ENCODE assay signal across 8 cellular contexts in genomic region chr16:31874354-31875111, GRCh38. TPM values are rescaled to one million over a fixed set of nuclear protein-coding genes. Genes with fewer than 3 reads are reported as not detected.
DNase-seq lines count a peak whose midpoint lies in the region; ATAC-seq and TF ChIP-seq lines count a peak whose summit lies in the region.

No MANE protein-coding gene starts in this region.

- H3K4me1 ChIP-seq in heart right ventricle, result peaks cover 0 to 76% (median 30%) of the 10 kb centered on the region in 9 donors

- peak overlapping the region; percentile 86 for H3K4me3 Mint-ChIP-seq in activated naive CD4-positive, alpha-beta T cell treated with anti-CD3 and anti-CD28 coated beads, Interleukin-2, amount 10 ng/mL, durations not matched to agents 7 days and 5 days

- H3K27ac ChIP-seq in heart right ventricle, result peak overlapping the region in 9 of 10 donors; percentile 74 to 99 (median 88)

- H3K27me3 ChIP-seq in heart right ventricle, result no peaks in the 10 kb centered on the region

- H3K4me1 Mint-ChIP-seq in activated naive CD4-positive, alpha-beta T cell treated with anti-CD3 and anti-CD28 coated beads, Interleukin-2, amount 10 ng/mL, durations not matched to agents 7 days and 5 days, result peaks cover 86% of the 10 kb centered on the region

- TF ChIP-seq CTCF in heart right ventricle (IDR thresholded peaks at IDR 0.05), result no peak
- no peak for TF ChIP-seq CTCF in retinal pigment epithelial cell (conservative IDR thresholded peaks at IDR 0.05; ENCODE audit: low read depth, low read length)

- H3K27me3 Mint-ChIP-seq in activated naive CD4-positive, alpha-beta T cell treated with anti-CD3 and anti-CD28 coated beads, Interleukin-2, amount 10 ng/mL, durations not matched to agents 7 days and 5 days, result no peaks in the 10 kb centered on the region

- H3K9me3 Mint-ChIP-seq in activated naive CD4-positive, alpha-beta T cell treated with anti-CD3 and anti-CD28 coated beads, Interleukin-2, amount 10 ng/mL, durations not matched to agents 7 days and 5 days, result peaks cover 22% of the 10 kb centered on the region

- H3K36me3 ChIP-seq in heart right ventricle, result peaks cover 0 to 23% (median 0%) of the 10 kb centered on the region in 9 donors

- H3K4me3 ChIP-seq in heart right ventricle, result peak overlapping the region; percentile 79 to 98 (median 91)
- H3K4me3 ChIP-seq in retinal pigment epithelial cell (ENCODE audit: low read length), result peak overlapping the region; percentile 93

- H3K27ac Mint-ChIP-seq in activated naive CD4-positive, alpha-beta T cell treated with anti-CD3 and anti-CD28 coated beads, Interleukin-2, amount 10 ng/mL, durations not matched to agents 7 days and 5 days, result peak overlapping the region; percentile 95

- 7 to 9% methylated on average over 14 of the region's 14 CpGs for WGBS in heart right ventricle, 2 donors

- intact Hi-C loops in heart right ventricle (cut with DNase I), result loop anchor here in 5 of 10 donors (5.0 to 10.0 kb wide), 6 partner anchors 160 to 920 kb away; partner anchors contain the start of genes HSD3B7 (in 2 of the 5), ARMC5 (in 1 of the 5) and SETD1A (in 1 of the 5)

- CTCF ChIA-PET in activated naive CD4-positive, alpha-beta T cell treated with anti-CD3 and anti-CD28 coated beads, Interleukin-2, amount 10 ng/mL, durations not matched to agents 7 days and 5 days (lab: Charles Lee), result interaction anchor here (1.1 kb wide), 1 partner anchor 414 kb away, joined by 3 read pairs; no protein-coding TSS in a partner anchor

- no peaks in the 10 kb centered on the region for H3K9me3 ChIP-seq in heart right ventricle

- peak; percentile 64 for DNase-seq in stimulated activated CD4-positive, alpha-beta T cell treated with anti-CD3 and anti-CD28 coated beads, Interleukin-4, amount 100 ng/mL, for 24 hours
- no peak for DNase-seq in stimulated activated CD4-positive, alpha-beta T cell treated with anti-CD3 and anti-CD28 coated beads, Interleukin-4, amount 100 ng/mL, for 1 hour
- DNase-seq in NCI-H460 (ENCODE audit: extremely low read depth, low read depth), result peak; percentile 17
- DNase-seq in activated naive CD4-positive, alpha-beta T cell treated with anti-CD3 and anti-CD28 coated beads, Interleukin-2, amount 10 ng/mL, durations not matched to agents 7 days and 5 days, result peak; percentile 45
- no peak for DNase-seq in heart right ventricle
- DNase-seq in retinal pigment epithelial cell (ENCODE audit: low read depth), result no peak
- DNase-seq in GM19240 (ENCODE audit: insufficient read length, low spot score), result no peak

- H3K36me3 Mint-ChIP-seq in activated naive CD4-positive, alpha-beta T cell treated with anti-CD3 and anti-CD28 coated beads, Interleukin-2, amount 10 ng/mL, durations not matched to agents 7 days and 5 days, result peaks cover 58% of the 10 kb centered on the region

- ATAC-seq in HG02623 (IDR thresholded peaks at IDR 0.05; ENCODE audit: unreplicated experiment) (peak; percentile 32), heart right ventricle (peak in 1 of 8 donors; percentile 28)

RNA-seq across cellular contexts. Expression of gene ZNF267, which starts 0.9 kb away (rescaled TPM):
- 15.1 and 15.4 TPM in 2 replicates for total RNA-seq in NCI-H460 (2014; rRNA removed; shearing (Covaris generic))
- 6.2 and 7.6 TPM in 2 replicates for polyA plus RNA-seq in NCI-H460 (2014; cell fraction: nucleus; rRNA removed)
- total RNA-seq in heart right ventricle, result 10 to 100 TPM in 1 of 10 donors, 1 to 10 TPM in 9; 4.0 to 13.5 (median 5.7) TPM
- polyA plus RNA-seq in heart right ventricle, result 1 to 10 TPM; 1.5 to 3.3 TPM

Comparison
In these comparisons a context has a peak if more than half of its experiments do, and no peak if none do; other contexts are left out.
1. DNase-seq: peak in stimulated activated CD4-positive, alpha-beta T cell treated with anti-CD3 and anti-CD28 coated beads, Interleukin-4, amount 100 ng/mL, for 24 hours (single experiment), NCI-H460 (single experiment) and activated naive CD4-positive, alpha-beta T cell treated with anti-CD3 and anti-CD28 coated beads, Interleukin-2, amount 10 ng/mL, durations not matched to agents 7 days and 5 days (single experiment); none in stimulated activated CD4-positive, alpha-beta T cell treated with anti-CD3 and anti-CD28 coated beads, Interleukin-4, amount 100 ng/mL, for 1 hour (single experiment), heart right ventricle (0 of 2), retinal pigment epithelial cell (single experiment) and GM19240 (single experiment).